Comparison of ENCODE assay signal across 9 cellular contexts in the genomic region with DNA sequence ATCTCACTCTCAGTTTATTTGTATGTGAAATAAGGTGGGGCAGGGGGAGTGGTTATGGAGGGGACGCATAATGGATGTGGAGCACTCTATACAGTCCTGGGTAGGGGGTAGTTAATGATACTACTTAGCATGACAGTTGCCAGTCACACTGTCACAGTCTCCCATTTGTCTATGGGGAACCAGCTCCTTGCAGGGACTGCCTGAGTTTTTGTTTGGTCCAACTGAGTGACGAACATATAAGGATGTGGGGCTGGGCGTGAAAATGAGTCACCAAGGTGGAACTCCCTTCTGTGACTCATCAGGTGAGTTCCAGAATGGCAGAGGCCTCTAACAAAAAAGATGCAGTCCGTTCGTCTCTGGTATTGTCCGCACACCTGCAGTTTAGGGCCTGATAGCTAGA.
DNase-seq lines count a peak whose midpoint lies in the region; ATAC-seq and TF ChIP-seq lines count a peak whose summit lies in the region.
"Had no signal": no experiment of that assay in that cellular context is flagged by ENCODE, and none has a peak within 500 bp of the region (broad histone marks: within the 10 kb centered on the region; RNA-seq: fewer than 3 reads in every experiment).

No MANE protein-coding gene starts in this region.

- ATAC-seq in HG02759 (IDR thresholded peaks at IDR 0.05; ENCODE audit: unreplicated experiment), result peak; percentile 41
- ATAC-seq in natural killer cell treated with Interleukin-12 subunit alpha and Interleukin-12 subunit beta and Interleukin-15 and Interleukin-18, amount 100 ng/mL, for 72 hours, result peak; percentile 66 to 79

- TF ChIP-seq CTCF in Calu3 (IDR thresholded peaks at IDR 0.05; ENCODE audit: unreplicated experiment), result no peak

- H3K4me1 Mint-ChIP-seq in Calu3 (ENCODE audit: low read depth, unreplicated experiment), result peaks cover 32% of the 10 kb centered on the region
- peaks cover 12 to 19% of the 10 kb centered on the region in 2 donors for H3K4me1 Mint-ChIP-seq in natural killer cell treated with Interleukin-12 subunit alpha and Interleukin-12 subunit beta and Interleukin-15 and Interleukin-18, amount 100 ng/mL, for 72 hours (ENCODE audit: low read depth in 2 of 2)

- BruUV-seq in Calu3 (replicated peaks; lab: Mats Ljungman, UMichigan), result no TSS peak

- DNase-seq in Calu3, result peak; percentile 81
- peak; percentile 2 for DNase-seq in activated CD8-positive, alpha-beta memory T cell treated with anti-CD3 and anti-CD28 coated beads, Interleukin-2, amount 50 U/mL, for 24 hours (ENCODE audit: extremely low read depth)
- no peak for DNase-seq in natural killer cell treated with Interleukin-12 subunit alpha and Interleukin-12 subunit beta and Interleukin-15 and Interleukin-18, amount 100 ng/mL, for 72 hours (ENCODE audit: low spot score)
- no peak for DNase-seq in COLO829 (ENCODE audit: low spot score)
- no peak for DNase-seq in NCI-H446 (lab: John Stamatoyannopoulos, UW)
- no peak for DNase-seq in NCI-H187 treated with DMSO at 0.1 percent for 48 hours (lab: John Stamatoyannopoulos, UW)
- no peak for DNase-seq in hippocampal formation (lab: John Stamatoyannopoulos, UW)
- DNase-seq: NCI-H1694 had no signal

- peaks cover 6% of the 10 kb centered on the region for H3K36me3 Mint-ChIP-seq in Calu3 (ENCODE audit: insufficient read depth, unreplicated experiment)
- H3K36me3 Mint-ChIP-seq in natural killer cell treated with Interleukin-12 subunit alpha and Interleukin-12 subunit beta and Interleukin-15 and Interleukin-18, amount 100 ng/mL, for 72 hours, result peaks cover 4% of the 10 kb centered on the region

- peak overlapping the region; percentile 74 for H3K27ac Mint-ChIP-seq in Calu3 (ENCODE audit: unreplicated experiment)
- peak overlapping the region in 1 of 2 donors; percentile 73 for H3K27ac Mint-ChIP-seq in natural killer cell treated with Interleukin-12 subunit alpha and Interleukin-12 subunit beta and Interleukin-15 and Interleukin-18, amount 100 ng/mL, for 72 hours

- H3K4me3 Mint-ChIP-seq in Calu3 (ENCODE audit: low read depth, unreplicated experiment), result no peak overlapping the region
- H3K4me3 Mint-ChIP-seq in natural killer cell treated with Interleukin-12 subunit alpha and Interleukin-12 subunit beta and Interleukin-15 and Interleukin-18, amount 100 ng/mL, for 72 hours, result no peak overlapping the region

- CTCF ChIA-PET in Calu3 (lab: Charles Lee), result interaction anchor here (0.6 to 0.9 kb wide), 2 partner anchors 193 to 621 kb away, joined by 3 read pairs; no protein-coding TSS in a partner anchor

- H3K27me3 Mint-ChIP-seq in Calu3 (ENCODE audit: unreplicated experiment), result no peaks in the 10 kb centered on the region
- no peaks in the 10 kb centered on the region for H3K27me3 Mint-ChIP-seq in natural killer cell treated with Interleukin-12 subunit alpha and Interleukin-12 subunit beta and Interleukin-15 and Interleukin-18, amount 100 ng/mL, for 72 hours

- intact Hi-C loops in Calu3 (cut with micrococcal nuclease; ENCODE audit: unreplicated experiment), result loop anchor here (5.0 kb wide), 1 partner anchor 291 kb away; no protein-coding TSS in a partner anchor

- no peaks in the 10 kb centered on the region for H3K9me3 Mint-ChIP-seq in Calu3 (ENCODE audit: low read depth, unreplicated experiment)
- H3K9me3 Mint-ChIP-seq in natural killer cell treated with Interleukin-12 subunit alpha and Interleukin-12 subunit beta and Interleukin-15 and Interleukin-18, amount 100 ng/mL, for 72 hours, result no peaks in the 10 kb centered on the region

Comparison
In these comparisons a context has a peak if more than half of its experiments do, and no peak if none do; other contexts are left out.
1. DNase-seq: peak in Calu3 (single experiment) and activated CD8-positive, alpha-beta memory T cell treated with anti-CD3 and anti-CD28 coated beads, Interleukin-2, amount 50 U/mL, for 24 hours (single experiment); none in natural killer cell treated with Interleukin-12 subunit alpha and Interleukin-12 subunit beta and Interleukin-15 and Interleukin-18, amount 100 ng/mL, for 72 hours (single experiment), COLO829 (single experiment), NCI-H446 (0 of 2), NCI-H187 treated with DMSO at 0.1 percent for 48 hours (single experiment) and hippocampal formation (0 of 2).